ENCODE assay signal across 8 cellular contexts in genomic region chr4:183398298-183399129, GRCh38. TPM values are rescaled to one million over a fixed set of nuclear protein-coding genes. Genes with fewer than 3 reads are reported as not detected.
A peak's percentile ranks its signal among the peaks of the same experiment; 100 is the strongest.
DNase-seq lines count a peak whose midpoint lies in the region; ATAC-seq and TF ChIP-seq lines count a peak whose summit lies in the region.

No MANE protein-coding gene starts in this region.

- DNase-seq in AG08396 (ENCODE audit: low spot score), result peak; percentile 91
- DNase-seq in NOMO-1 treated with DMSO at 0.1 percent for 48 hours (lab: John Stamatoyannopoulos, UW; ENCODE audit: unreplicated experiment), result peak; percentile 77
- DNase-seq in activated T-cell treated with anti-CD3 and anti-CD28 coated beads, Interleukin-2, amount 50 U/mL, for 24 hours, result peak; percentile 80
- DNase-seq in esophagus squamous epithelium (lab: John Stamatoyannopoulos, UW), result peak; percentile 3
- DNase-seq in stimulated activated CD8-positive, alpha-beta memory T cell treated with anti-CD3 and anti-CD28 coated beads, Interleukin-7, amount 100 ng/mL, for 1 hour (ENCODE audit: low read depth in 2 of 2), result peak; percentile 25 to 40

- H3K4me3 ChIP-seq in esophagus squamous epithelium, result peak overlapping the region; percentile 41 to 70 (median 51)
- peak overlapping the region; percentile 59 to 67 for H3K4me3 ChIP-seq in muscle layer of duodenum (ENCODE audit: low read depth in 1 of 2, low read length in 2 of 2)

- H3K27ac ChIP-seq in esophagus squamous epithelium (peak overlapping the region; percentile 53 to 68 (median 64)), muscle layer of duodenum (ENCODE audit: low read length) (no peak overlapping the region)

- intact Hi-C loops in esophagus squamous epithelium (cut with DNase I), result loop anchor here (10.0 kb wide), 1 partner anchor 134 kb away; no protein-coding TSS in a partner anchor

- WGBS in esophagus squamous epithelium, 2 donors, result 1 to 2% methylated on average over 21 to 30 of the region's 61 CpGs

- peaks cover 14% of the 10 kb centered on the region for H3K27me3 Mint-ChIP-seq in activated T-cell treated with anti-CD3 and anti-CD28 coated beads, Interleukin-2, amount 50 U/mL, for 24 hours

- H3K9me3 Mint-ChIP-seq in activated T-cell treated with anti-CD3 and anti-CD28 coated beads, Interleukin-2, amount 50 U/mL, for 24 hours, result no peaks in the 10 kb centered on the region

- peak overlapping the region; percentile 86 for H3K27ac Mint-ChIP-seq in activated T-cell treated with anti-CD3 and anti-CD28 coated beads, Interleukin-2, amount 50 U/mL, for 24 hours

- H3K36me3 Mint-ChIP-seq in activated T-cell treated with anti-CD3 and anti-CD28 coated beads, Interleukin-2, amount 50 U/mL, for 24 hours (ENCODE audit: low read depth), result no peaks in the 10 kb centered on the region

- H3K4me1 ChIP-seq in esophagus squamous epithelium, result peaks cover 0 to 21% (median 8%) of the 10 kb centered on the region in 3 donors
- peaks cover 0 to 7% of the 10 kb centered on the region in 2 donors for H3K4me1 ChIP-seq in muscle layer of duodenum (ENCODE audit: control insufficient read depth in 1 of 2, insufficient read depth in 2 of 2, low read length in 2 of 2)

- H3K9me3 ChIP-seq in esophagus squamous epithelium, result no peaks in the 10 kb centered on the region
- H3K9me3 ChIP-seq in muscle layer of duodenum (ENCODE audit: control insufficient read depth in 1 of 2, low read length in 2 of 2), result no peaks in the 10 kb centered on the region

- peak; percentile 24 to 74 (median 55) for TF ChIP-seq CTCF in esophagus squamous epithelium (IDR thresholded peaks at IDR 0.05)

- H3K36me3 ChIP-seq in esophagus squamous epithelium (no peaks in the 10 kb centered on the region), muscle layer of duodenum (ENCODE audit: control insufficient read depth in 1 of 2, insufficient read depth in 2 of 2, low read length in 2 of 2) (no peaks in the 10 kb centered on the region)

- TF ChIP-seq POLR2A in esophagus squamous epithelium (IDR thresholded peaks at IDR 0.05), result no peak

- ATAC-seq in GM18867 (IDR thresholded peaks at IDR 0.05; ENCODE audit: unreplicated experiment), result peak; percentile 92
- peak; percentile 89 for ATAC-seq in HG03097 (IDR thresholded peaks at IDR 0.05; ENCODE audit: low FRiP score, unreplicated experiment)

- H3K27me3 ChIP-seq in esophagus squamous epithelium (no peaks in the 10 kb centered on the region), muscle layer of duodenum (ENCODE audit: low read depth, low read length) (no peaks in the 10 kb centered on the region)

- peak overlapping the region; percentile 72 for H3K4me3 Mint-ChIP-seq in activated T-cell treated with anti-CD3 and anti-CD28 coated beads, Interleukin-2, amount 50 U/mL, for 24 hours

- H3K4me1 Mint-ChIP-seq in activated T-cell treated with anti-CD3 and anti-CD28 coated beads, Interleukin-2, amount 50 U/mL, for 24 hours (ENCODE audit: low read depth), result peaks cover 32% of the 10 kb centered on the region

RNA-seq across cellular contexts. Expression of gene CDKN2AIP, which starts 45.9 kb away (rescaled TPM):
- 10 to 100 TPM; 20.3 to 33.5 (median 27.2) TPM for total RNA-seq in esophagus squamous epithelium

Comparison
In these comparisons a context has a peak if more than half of its experiments do, and no peak if none do; other contexts are left out.
1. DNase-seq: peak in every context shown above with its lines; median percentile 91 in AG08396; 80 in activated T-cell treated with anti-CD3 and anti-CD28 coated beads, Interleukin-2, amount 50 U/mL, for 24 hours; 77 in NOMO-1 treated with DMSO at 0.1 percent for 48 hours; 32 in stimulated activated CD8-positive, alpha-beta memory T cell treated with anti-CD3 and anti-CD28 coated beads, Interleukin-7, amount 100 ng/mL, for 1 hour; 3 in esophagus squamous epithelium.